Comparison of ENCODE assay signal across 21 cellular contexts in genomic region chr4:145083891-145084640, GRCh38. TPM values are rescaled to one million over a fixed set of nuclear protein-coding genes. Genes with fewer than 3 reads are reported as not detected.
DNase-seq lines count a peak whose midpoint lies in the region; ATAC-seq and TF ChIP-seq lines count a peak whose summit lies in the region.
"Had no signal": no experiment of that assay in that cellular context is flagged by ENCODE, and none has a peak within 500 bp of the region (broad histone marks: within the 10 kb centered on the region; RNA-seq: fewer than 3 reads in every experiment).

No MANE protein-coding gene starts in this region.

- no peak overlapping the region for H3K4me3 Mint-ChIP-seq in WTC11
- H3K4me3 Mint-ChIP-seq in stimulated activated naive CD8-positive, alpha-beta T cell treated with anti-CD3 and anti-CD28 coated beads, Interleukin-15, amount 100 ng/mL, for 72 hours = no peak overlapping the region
- H3K4me3 Mint-ChIP-seq: T-helper 2 cell treated with Interferon-gamma antibody and Interleukin-4, amounts not matched to agents 5 μg/mL and 100 μg/mL, for 36 hours had no signal

- H3K27ac Mint-ChIP-seq in WTC11 = no peak overlapping the region
- H3K27ac Mint-ChIP-seq in stimulated activated naive CD8-positive, alpha-beta T cell treated with anti-CD3 and anti-CD28 coated beads, Interleukin-15, amount 100 ng/mL, for 72 hours = no peak overlapping the region
- H3K27ac Mint-ChIP-seq: T-helper 2 cell treated with Interferon-gamma antibody and Interleukin-4, amounts not matched to agents 5 μg/mL and 100 μg/mL, for 36 hours had no signal

- no peaks in the 10 kb centered on the region for H3K9me3 Mint-ChIP-seq in WTC11
- peaks cover 4 to 7% of the 10 kb centered on the region in 2 donors for H3K9me3 Mint-ChIP-seq in stimulated activated naive CD8-positive, alpha-beta T cell treated with anti-CD3 and anti-CD28 coated beads, Interleukin-15, amount 100 ng/mL, for 72 hours
- H3K9me3 Mint-ChIP-seq: T-helper 2 cell treated with Interferon-gamma antibody and Interleukin-4, amounts not matched to agents 5 μg/mL and 100 μg/mL, for 36 hours had no signal

- no peaks in the 10 kb centered on the region for H3K4me1 ChIP-seq in psoas muscle
- H3K4me1 ChIP-seq: ascending aorta, Caco-2 had no signal

- POLR2A ChIA-PET in WTC11 (lab: Charles Lee) = no interaction called here
- POLR2A ChIA-PET in HEK293T (lab: Yijun Ruan, JAX) = interaction anchor here (0.6 to 2.8 kb wide), 2 partner anchors 14 to 1921 kb away, joined by 4 to 20 read pairs; partner anchors contain the start of genes ABCE1 and ANAPC10

- H3K27me3 Mint-ChIP-seq in WTC11 (ENCODE audit: low read depth) = no peaks in the 10 kb centered on the region
- no peaks in the 10 kb centered on the region for H3K27me3 Mint-ChIP-seq in stimulated activated naive CD8-positive, alpha-beta T cell treated with anti-CD3 and anti-CD28 coated beads, Interleukin-15, amount 100 ng/mL, for 72 hours

- no peaks in the 10 kb centered on the region for H3K9me3 ChIP-seq in psoas muscle
- H3K9me3 ChIP-seq: ascending aorta, Caco-2 had no signal

- H3K4me1 Mint-ChIP-seq in WTC11 = peaks cover 7% of the 10 kb centered on the region
- H3K4me1 Mint-ChIP-seq in stimulated activated naive CD8-positive, alpha-beta T cell treated with anti-CD3 and anti-CD28 coated beads, Interleukin-15, amount 100 ng/mL, for 72 hours = peaks cover 21% of the 10 kb centered on the region

- no peaks in the 10 kb centered on the region for H3K27me3 ChIP-seq in psoas muscle (ENCODE audit: insufficient read depth in 3 of 3, low read length in 2 of 3)
- H3K27me3 ChIP-seq: ascending aorta, dorsolateral prefrontal cortex had no signal

- H3K4me3 ChIP-seq in psoas muscle = no peak overlapping the region
- H3K4me3 ChIP-seq: ascending aorta, dorsolateral prefrontal cortex had no signal

- intact Hi-C loops in psoas muscle (cut with DNase I) = no loop called here

- peak; percentile 16 for DNase-seq in stimulated activated CD4-positive, alpha-beta T cell treated with anti-CD3 and anti-CD28 coated beads, Interleukin-1b, Interleukin-23, amount 100 ng/mL, for 48 hours
- DNase-seq in stimulated activated CD4-positive, alpha-beta T cell treated with anti-CD3 and anti-CD28 coated beads, Interleukin-2, amount 100 ng/mL, for 48 hours = no peak
- DNase-seq in WTC11 (ENCODE audit: low spot score) (no peak), iris pigment epithelial cell (ENCODE audit: low read depth) (peak; percentile 74), psoas muscle (no peak), HEK293T (ENCODE audit: extremely low spot score) (no peak)
- DNase-seq in stimulated activated naive CD8-positive, alpha-beta T cell treated with anti-CD3 and anti-CD28 coated beads, Interleukin-15, amount 100 ng/mL, for 72 hours = no peak
- DNase-seq: activated CD4-positive, alpha-beta T cell treated with anti-CD3 and anti-CD28 coated beads, Interleukin-2, amount 50 U/mL, for 4 hours; Caco-2; dorsolateral prefrontal cortex; Kasumi-1; left ventricle myocardium superior; NCI-H1436; NCI-H345; posterior cingulate gyrus; Right ventricle myocardium superior; stimulated activated CD4-positive, alpha-beta T cell treated with anti-CD3 and anti-CD28 coated beads, Interleukin-12 subunit alpha, Interleukin-12 subunit beta, amount 100 ng/mL, for 4 hours had no signal

- ATAC-seq in WTC11 = peak; percentile 72
- ATAC-seq in stimulated activated naive CD8-positive, alpha-beta T cell treated with anti-CD3 and anti-CD28 coated beads, Interleukin-15, amount 100 ng/mL, for 72 hours = peak; percentile 73
- ATAC-seq in psoas muscle = no peak
- no peak for ATAC-seq in HG03432 (IDR thresholded peaks at IDR 0.05; ENCODE audit: unreplicated experiment)
- ATAC-seq: left ventricle myocardium superior had no signal

- no peak overlapping the region for H3K27ac ChIP-seq in psoas muscle
- H3K27ac ChIP-seq: ascending aorta, dorsolateral prefrontal cortex, HL-60 had no signal

- H3K36me3 ChIP-seq in psoas muscle (ENCODE audit: insufficient read depth in 1 of 2, low read depth in 1 of 2) = peaks cover 0 to 36% of the 10 kb centered on the region in 2 donors

- H3K36me3 Mint-ChIP-seq in WTC11 = peaks cover 26% of the 10 kb centered on the region

- WGBS in psoas muscle, 3 donors = 95 to 98% (median 97%) methylated on average over 1 of the region's 1 CpG

- CTCF ChIA-PET in WTC11 (lab: Charles Lee) (no interaction called here), HEK293T (lab: Yijun Ruan, JAX) (no interaction called here)

- no peak for TF ChIP-seq CTCF in WTC11 (IDR thresholded peaks at IDR 0.05)
- no peak for TF ChIP-seq CTCF in psoas muscle (IDR thresholded peaks at IDR 0.05)

TF ChIP-seq in WTC11, 78 proteins besides CTCF, POLR2A, EP300 and RAD21 (continues in another document):
- no peak for TF ChIP-seq E2F4 (CRISPR knock-in tag; IDR thresholded peaks at IDR 0.05; ENCODE audit: borderline replicate concordance, low read depth)
- no peak for TF ChIP-seq ZNF416 (CRISPR knock-in tag; IDR thresholded peaks at IDR 0.05)
- TF ChIP-seq ZNF219 (CRISPR knock-in tag; IDR thresholded peaks at IDR 0.05; ENCODE audit: borderline replicate concordance) = no peak
- no peak for TF ChIP-seq ATF3 (CRISPR knock-in tag; conservative IDR thresholded peaks at IDR 0.05)

TF ChIP-seq in HEK293T, 16 proteins besides CTCF, POLR2A, EP300 and RAD21:
- no peak for TF ChIP-seq FOXK2 (IDR thresholded peaks at IDR 0.05)
- no peak for TF ChIP-seq BHLHE40 (IDR thresholded peaks at IDR 0.05; ENCODE audit: borderline replicate concordance)
- no peak for TF ChIP-seq HDGF (IDR thresholded peaks at IDR 0.05; ENCODE audit: borderline replicate concordance)

RNA-seq across cellular contexts. Expression of gene ANAPC10, which starts 13.9 kb away (rescaled TPM):
- 17.7 to 20.8 TPM (median 18.2 TPM) in 3 replicates for total RNA-seq in WTC11 (2021)
- total RNA-seq in psoas muscle = 10 to 100 TPM; 16.5 to 18.0 (median 17.5) TPM
- 10 to 100 TPM; 19.0 to 26.8 (median 26.7) TPM for polyA plus RNA-seq in psoas muscle

RNA-seq across cellular contexts. Expression of gene ABCE1, which starts 14.0 kb away (rescaled TPM):
- total RNA-seq in WTC11 (2021) (91.8 to 114 TPM (median 97.9 TPM) in 3 replicates), psoas muscle (10 to 100 TPM; 52.8 to 75.0 (median 63.6) TPM)
- polyA plus RNA-seq in psoas muscle = 10 to 100 TPM; 25.9 to 59.8 (median 34.8) TPM

Comparison
In these comparisons a context has a peak if more than half of its experiments do, and no peak if none do; other contexts are left out.
1. DNase-seq: peak in stimulated activated CD4-positive, alpha-beta T cell treated with anti-CD3 and anti-CD28 coated beads, Interleukin-1b, Interleukin-23, amount 100 ng/mL, for 48 hours (single experiment) and iris pigment epithelial cell (single experiment); none in stimulated activated CD4-positive, alpha-beta T cell treated with anti-CD3 and anti-CD28 coated beads, Interleukin-2, amount 100 ng/mL, for 48 hours (0 of 2), WTC11 (single experiment), stimulated activated naive CD8-positive, alpha-beta T cell treated with anti-CD3 and anti-CD28 coated beads, Interleukin-15, amount 100 ng/mL, for 72 hours (0 of 2), psoas muscle (0 of 2) and HEK293T (single experiment).
2. ATAC-seq: peak in WTC11 (single experiment) and stimulated activated naive CD8-positive, alpha-beta T cell treated with anti-CD3 and anti-CD28 coated beads, Interleukin-15, amount 100 ng/mL, for 72 hours (single experiment); none in psoas muscle (0 of 4) and HG03432 (single experiment).